ENCODE assay signal across 1 cellular context in genomic region chr16:2212362-2213324, GRCh38.
TF ChIP-seq lines count a peak whose summit lies in the region.

No MANE protein-coding gene starts in this region.

TF ChIP-seq in GM12878, 131 proteins besides CTCF, POLR2A, EP300 and RAD21:
- TF ChIP-seq CHD2 (IDR thresholded peaks at IDR 0.05; ENCODE audit: borderline replicate concordance, low read depth, low read length) (no peak), ZNF217 (IDR thresholded peaks at IDR 0.05) (no peak), STAT3 (IDR thresholded peaks at IDR 0.05; ENCODE audit: low read depth, low read length) (no peak), MYB (IDR thresholded peaks at IDR 0.05; ENCODE audit: borderline replicate concordance, low read depth, low read length) (no peak), PBX3 (IDR thresholded peaks at IDR 0.05; ENCODE audit: insufficient replicate concordance, low read depth, low read length) (peak; percentile 8), PKNOX1 (IDR thresholded peaks at IDR 0.05) (peak; percentile 61)
- TF ChIP-seq, protein P1, sequence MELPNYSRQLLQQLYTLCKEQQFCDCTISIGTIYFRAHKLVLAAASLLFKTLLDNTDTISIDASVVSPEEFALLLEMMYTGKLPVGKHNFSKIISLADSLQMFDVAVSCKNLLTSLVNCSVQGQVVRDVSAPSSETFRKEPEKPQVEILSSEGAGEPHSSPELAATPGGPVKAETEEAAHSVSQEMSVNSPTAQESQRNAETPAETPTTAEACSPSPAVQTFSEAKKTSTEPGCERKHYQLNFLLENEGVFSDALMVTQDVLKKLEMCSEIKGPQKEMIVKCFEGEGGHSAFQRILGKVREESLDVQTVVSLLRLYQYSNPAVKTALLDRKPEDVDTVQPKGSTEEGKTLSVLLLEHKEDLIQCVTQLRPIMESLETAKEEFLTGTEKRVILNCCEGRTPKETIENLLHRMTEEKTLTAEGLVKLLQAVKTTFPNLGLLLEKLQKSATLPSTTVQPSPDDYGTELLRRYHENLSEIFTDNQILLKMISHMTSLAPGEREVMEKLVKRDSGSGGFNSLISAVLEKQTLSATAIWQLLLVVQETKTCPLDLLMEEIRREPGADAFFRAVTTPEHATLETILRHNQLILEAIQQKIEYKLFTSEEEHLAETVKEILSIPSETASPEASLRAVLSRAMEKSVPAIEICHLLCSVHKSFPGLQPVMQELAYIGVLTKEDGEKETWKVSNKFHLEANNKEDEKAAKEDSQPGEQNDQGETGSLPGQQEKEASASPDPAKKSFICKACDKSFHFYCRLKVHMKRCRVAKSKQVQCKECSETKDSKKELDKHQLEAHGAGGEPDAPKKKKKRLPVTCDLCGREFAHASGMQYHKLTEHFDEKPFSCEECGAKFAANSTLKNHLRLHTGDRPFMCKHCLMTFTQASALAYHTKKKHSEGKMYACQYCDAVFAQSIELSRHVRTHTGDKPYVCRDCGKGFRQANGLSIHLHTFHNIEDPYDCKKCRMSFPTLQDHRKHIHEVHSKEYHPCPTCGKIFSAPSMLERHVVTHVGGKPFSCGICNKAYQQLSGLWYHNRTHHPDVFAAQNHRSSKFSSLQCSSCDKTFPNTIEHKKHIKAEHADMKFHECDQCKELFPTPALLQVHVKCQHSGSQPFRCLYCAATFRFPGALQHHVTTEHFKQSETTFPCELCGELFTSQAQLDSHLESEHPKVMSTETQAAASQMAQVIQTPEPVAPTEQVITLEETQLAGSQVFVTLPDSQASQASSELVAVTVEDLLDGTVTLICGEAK (IDR thresholded peaks at IDR 0.05; ENCODE audit: borderline replicate concordance), result no peak
TF ChIP-seq in GM12878: peak in this region for 2.
